In genomic region chr9:79129865-79130480, GRCh38 we compare ENCODE assay signal across 8 cellular contexts.
DNase-seq lines count a peak whose midpoint lies in the region; ATAC-seq and TF ChIP-seq lines count a peak whose summit lies in the region.

No MANE protein-coding gene starts in this region.

- H3K9ac ChIP-seq in adipocyte (ENCODE audit: low read length), result no peak overlapping the region

- no peak overlapping the region for H3K27ac Mint-ChIP-seq in natural killer cell

- DNase-seq in A673 (ENCODE audit: low spot score), result peak; percentile 61
- peak; percentile 50 for DNase-seq in NCI-H2171 treated with DMSO at 0.1 percent for 48 hours (lab: John Stamatoyannopoulos, UW)
- DNase-seq in adipocyte (ENCODE audit: low read depth), result peak; percentile 84
- peak; percentile 26 for DNase-seq in left cardiac atrium
- no peak for DNase-seq in retinal pigment epithelial cell (ENCODE audit: low read depth)
- no peak for DNase-seq in natural killer cell

- peak; percentile 89 for TF ChIP-seq CTCF in A673 (conservative IDR thresholded peaks at IDR 0.05; ENCODE audit: low read depth, low read length)
- TF ChIP-seq CTCF in GM12872 (IDR thresholded peaks at IDR 0.05; ENCODE audit: insufficient read depth, low read depth, low read length), result peak; percentile 57
- peak; percentile 95 for TF ChIP-seq CTCF in retinal pigment epithelial cell (conservative IDR thresholded peaks at IDR 0.05; ENCODE audit: low read depth, low read length)
- no peak for TF ChIP-seq CTCF in natural killer cell (IDR thresholded peaks at IDR 0.05)

- no peaks in the 10 kb centered on the region for H3K9me3 ChIP-seq in A673 (ENCODE audit: low read depth, low read length, poor library complexity, severe bottlenecking)
- no peaks in the 10 kb centered on the region for H3K9me3 ChIP-seq in adipocyte (ENCODE audit: control insufficient read depth, low read length)

- POLR2A ChIA-PET in A673 (lab: Charles Lee; ENCODE audit: low non-redundant PET), result interaction anchor here (0.7 kb wide), 1 partner anchor 9 kb away, joined by 3 read pairs; no protein-coding TSS in a partner anchor

- intact Hi-C loops in A673 (cut with micrococcal nuclease; ENCODE audit: unreplicated experiment), result loop anchor here (5.0 to 10.0 kb wide), 3 partner anchors 308 to 695 kb away; no protein-coding TSS in a partner anchor
- intact Hi-C loops in left cardiac atrium (cut with DNase I), result no loop called here
- intact Hi-C loops in natural killer cell (cut with micrococcal nuclease), result loop anchor here (5.0 kb wide), 1 partner anchor 698 kb away; no protein-coding TSS in a partner anchor

- H3K27ac ChIP-seq in A673 (ENCODE audit: low read depth, low read length, poor library complexity, severe bottlenecking), result no peak overlapping the region

- H3K4me3 Mint-ChIP-seq in natural killer cell, result no peak overlapping the region

- H3K4me1 ChIP-seq in A673 (ENCODE audit: insufficient read depth, low read length, poor library complexity, severe bottlenecking) (no peaks in the 10 kb centered on the region), adipocyte (ENCODE audit: control insufficient read depth, insufficient read depth, low read length) (no peaks in the 10 kb centered on the region)

- no peaks in the 10 kb centered on the region for H3K27me3 Mint-ChIP-seq in natural killer cell (ENCODE audit: low read depth in 2 of 2)

- no peaks in the 10 kb centered on the region for H3K9me3 Mint-ChIP-seq in natural killer cell

- H3K36me3 ChIP-seq in A673 (ENCODE audit: insufficient read depth, low read length, poor library complexity, severe bottlenecking) (no peaks in the 10 kb centered on the region), adipocyte (ENCODE audit: control insufficient read depth, insufficient read depth, low read length, severe bottlenecking) (no peaks in the 10 kb centered on the region)

- H3K36me3 Mint-ChIP-seq in natural killer cell, result no peaks in the 10 kb centered on the region

- no TSS peak for BruUV-seq in A673 (replicated peaks; lab: Mats Ljungman, UMichigan)

- H3K27me3 ChIP-seq in A673 (replicated peaks; ENCODE audit: insufficient read depth, low read depth, low read length, poor library complexity) (peaks cover 13% of the 10 kb centered on the region), adipocyte (replicated peaks; ENCODE audit: control insufficient read depth, insufficient read depth, low read length) (peaks cover 6% of the 10 kb centered on the region)

- CTCF ChIA-PET in A673 (lab: Charles Lee), result no interaction called here

- ATAC-seq in left cardiac atrium, result no peak
- ATAC-seq in natural killer cell, result no peak
- ATAC-seq in HG03565 (IDR thresholded peaks at IDR 0.05; ENCODE audit: unreplicated experiment), result no peak

- no peak overlapping the region for H3K4me3 ChIP-seq in A673 (ENCODE audit: low read depth, low read length, poor library complexity, severe bottlenecking)
- no peak overlapping the region for H3K4me3 ChIP-seq in adipocyte (ENCODE audit: low read length)
- H3K4me3 ChIP-seq in retinal pigment epithelial cell (ENCODE audit: low read length), result no peak overlapping the region

- H3K4me1 Mint-ChIP-seq in natural killer cell, result no peaks in the 10 kb centered on the region

Comparison
In these comparisons a context has a peak if more than half of its experiments do, and no peak if none do; other contexts are left out.
1. DNase-seq: peak in A673 (single experiment), NCI-H2171 treated with DMSO at 0.1 percent for 48 hours (single experiment), adipocyte (single experiment) and left cardiac atrium (single experiment); none in retinal pigment epithelial cell (single experiment) and natural killer cell (single experiment).
2. intact Hi-C loops: an anchor here in A673 (5.0 to 10.0 kb wide) and natural killer cell (5.0 kb wide); none called in left cardiac atrium.